Comparison of ENCODE assay signal across 27 cellular contexts in genomic region chr5:152683205-152683604, GRCh38.
"Had no signal": no experiment of that assay in that cellular context is flagged by ENCODE, and none has a peak within 500 bp of the region (broad histone marks: within the 10 kb centered on the region; RNA-seq: fewer than 3 reads in every experiment).

No MANE protein-coding gene starts in this region.

- H3K4me1 ChIP-seq: stomach, suprapubic skin, tibial nerve, transverse colon, upper lobe of left lung, upper lobe of right lung, uterus, vagina had no signal

- H3K27ac Mint-ChIP-seq: stimulated activated effector memory CD8-positive, alpha-beta T cell treated with anti-CD3 and anti-CD28 coated beads, Interleukin-12 subunit alpha, Interleukin-12 subunit beta, amount 100 ng/mL, for 72 hours; stimulated activated memory B cell treated with anti-CD40 and anti-IgM and Interleukin-4, amounts not matched to agents 10 μg/mL and 1 μg/mL and 100 μg/mL, for 72 hours; stimulated activated naive B cell treated with anti-CD40 and anti-IgM and Interleukin-4, amounts not matched to agents 10 μg/mL and 1 μg/mL and 100 μg/mL, for 72 hours; stimulated activated naive CD8-positive, alpha-beta T cell treated with anti-CD3 and anti-CD28 coated beads, Interleukin-15, amount 100 ng/mL, for 72 hours; stimulated activated naive CD8-positive, alpha-beta T cell treated with anti-CD3 and anti-CD28 coated beads, Interleukin-15, Interleukin-2, amounts not matched to agents 100 ng/mL and 50 ng/mL, for 24 hours; type B pancreatic cell had no signal

- H3K4me3 ChIP-seq: stomach, suprapubic skin, thyroid gland, tibial artery, tibial nerve, transverse colon, upper lobe of left lung, upper lobe of right lung, uterus, vagina had no signal

- H3K4me1 Mint-ChIP-seq: stimulated activated effector memory CD8-positive, alpha-beta T cell treated with anti-CD3 and anti-CD28 coated beads, Interleukin-12 subunit alpha, Interleukin-12 subunit beta, amount 100 ng/mL, for 72 hours; stimulated activated memory B cell treated with anti-CD40 and anti-IgM and Interleukin-4, amounts not matched to agents 10 μg/mL and 1 μg/mL and 100 μg/mL, for 72 hours; stimulated activated naive B cell treated with anti-CD40 and anti-IgM and Interleukin-4, amounts not matched to agents 10 μg/mL and 1 μg/mL and 100 μg/mL, for 72 hours; stimulated activated naive CD8-positive, alpha-beta T cell treated with anti-CD3 and anti-CD28 coated beads, Interleukin-15, amount 100 ng/mL, for 72 hours had no signal

- H3K9me3 ChIP-seq: suprapubic skin, thyroid gland, tibial artery, upper lobe of right lung, uterus, vagina had no signal

- H3K36me3 ChIP-seq: stomach, suprapubic skin, thyroid gland, tibial artery, tibial nerve, transverse colon, upper lobe of left lung, upper lobe of right lung, uterus, vagina had no signal

- H3K4me3 Mint-ChIP-seq: stimulated activated effector memory CD8-positive, alpha-beta T cell treated with anti-CD3 and anti-CD28 coated beads, Interleukin-12 subunit alpha, Interleukin-12 subunit beta, amount 100 ng/mL, for 72 hours; stimulated activated memory B cell treated with anti-CD40 and anti-IgM and Interleukin-4, amounts not matched to agents 10 μg/mL and 1 μg/mL and 100 μg/mL, for 72 hours; stimulated activated naive B cell treated with anti-CD40 and anti-IgM and Interleukin-4, amounts not matched to agents 10 μg/mL and 1 μg/mL and 100 μg/mL, for 72 hours; stimulated activated naive CD8-positive, alpha-beta T cell treated with anti-CD3 and anti-CD28 coated beads, Interleukin-15, amount 100 ng/mL, for 72 hours; stimulated activated naive CD8-positive, alpha-beta T cell treated with anti-CD3 and anti-CD28 coated beads, Interleukin-15, Interleukin-2, amounts not matched to agents 100 ng/mL and 50 ng/mL, for 24 hours; type B pancreatic cell had no signal

- H3K27ac ChIP-seq: stomach, suprapubic skin, thyroid gland, tibial artery, tibial nerve, transverse colon, upper lobe of left lung, upper lobe of right lung, uterus, vagina had no signal

- DNase-seq: stimulated activated CD4-positive, alpha-beta T cell treated with anti-CD3 and anti-CD28 coated beads, Interleukin-2, amount 100 ng/mL, for 24 hours; stimulated activated CD4-positive, alpha-beta T cell treated with anti-CD3 and anti-CD28 coated beads, Interleukin-2, amount 100 ng/mL, for 48 hours; stimulated activated CD4-positive, alpha-beta T cell treated with anti-CD3 and anti-CD28 coated beads, Interleukin-4, amount 100 ng/mL, for 1 hour; stimulated activated CD4-positive, alpha-beta T cell treated with anti-CD3 and anti-CD28 coated beads, Interleukin-4, amount 100 ng/mL, for 24 hours; stimulated activated CD4-positive, alpha-beta T cell treated with anti-CD3 and anti-CD28 coated beads, Interleukin-4, amount 100 ng/mL, for 4 hours; stimulated activated CD8-positive, alpha-beta memory T cell treated with anti-CD3 and anti-CD28 coated beads, Interleukin-4, amount 100 ng/mL, for 48 hours; stimulated activated naive B cell treated with anti-CD40 and anti-IgM and Interleukin-4, amounts not matched to agents 10 μg/mL and 1 μg/mL and 100 μg/mL, for 72 hours; stimulated activated naive CD4-positive, alpha-beta T cell; stimulated activated naive CD4-positive, alpha-beta T cell treated with Interleukin-2 at 50 U/mL for 16 hours; stimulated activated naive CD8-positive, alpha-beta T cell treated with anti-CD3 and anti-CD28 coated beads, Interleukin-15, amount 100 ng/mL, for 72 hours; stimulated activated naive CD8-positive, alpha-beta T cell treated with anti-CD3 and anti-CD28 coated beads, Interleukin-15, Interleukin-2, amounts not matched to agents 100 U/mL and 50 U/mL, for 24 hours; stomach; substantia nigra; thyroid gland; tibial artery; transverse colon; trophoblast cell; upper lobe of left lung; upper lobe of right lung; uterus had no signal

- H3K27me3 ChIP-seq: stomach, suprapubic skin, thyroid gland, tibial artery, tibial nerve, transverse colon, upper lobe of left lung, upper lobe of right lung, uterus, vagina had no signal

- ATAC-seq: stimulated activated effector memory CD8-positive, alpha-beta T cell treated with anti-CD3 and anti-CD28 coated beads, Interleukin-12 subunit alpha, Interleukin-12 subunit beta, amount 100 ng/mL, for 72 hours; stimulated activated memory B cell treated with anti-CD40 and anti-IgM and Interleukin-4, amounts not matched to agents 10 μg/mL and 1 μg/mL and 100 μg/mL, for 72 hours; stimulated activated naive B cell treated with anti-CD40 and anti-IgM and Interleukin-4, amounts not matched to agents 10 μg/mL and 1 μg/mL and 100 μg/mL, for 72 hours; stimulated activated naive CD8-positive, alpha-beta T cell treated with anti-CD3 and anti-CD28 coated beads, Interleukin-15, amount 100 ng/mL, for 72 hours; stimulated activated naive CD8-positive, alpha-beta T cell treated with anti-CD3 and anti-CD28 coated beads, Interleukin-15, Interleukin-2, amounts not matched to agents 100 U/mL and 50 U/mL, for 24 hours; upper lobe of right lung had no signal

- H3K36me3 Mint-ChIP-seq: stimulated activated effector memory CD8-positive, alpha-beta T cell treated with anti-CD3 and anti-CD28 coated beads, Interleukin-12 subunit alpha, Interleukin-12 subunit beta, amount 100 ng/mL, for 72 hours; stimulated activated memory B cell treated with anti-CD40 and anti-IgM and Interleukin-4, amounts not matched to agents 10 μg/mL and 1 μg/mL and 100 μg/mL, for 72 hours; stimulated activated naive B cell treated with anti-CD40 and anti-IgM and Interleukin-4, amounts not matched to agents 10 μg/mL and 1 μg/mL and 100 μg/mL, for 72 hours; type B pancreatic cell had no signal

- H3K27me3 Mint-ChIP-seq: stimulated activated memory B cell treated with anti-CD40 and anti-IgM and Interleukin-4, amounts not matched to agents 10 μg/mL and 1 μg/mL and 100 μg/mL, for 72 hours; stimulated activated naive B cell treated with anti-CD40 and anti-IgM and Interleukin-4, amounts not matched to agents 10 μg/mL and 1 μg/mL and 100 μg/mL, for 72 hours; stimulated activated naive CD8-positive, alpha-beta T cell treated with anti-CD3 and anti-CD28 coated beads, Interleukin-15, amount 100 ng/mL, for 72 hours; stimulated activated naive CD8-positive, alpha-beta T cell treated with anti-CD3 and anti-CD28 coated beads, Interleukin-15, Interleukin-2, amounts not matched to agents 100 ng/mL and 50 ng/mL, for 24 hours; type B pancreatic cell had no signal
